In genomic region chr3:50243552-50243895, GRCh38 we compare ENCODE assay signal across 10 cellular contexts. TPM values are rescaled to one million over a fixed set of nuclear protein-coding genes. Genes with fewer than 3 reads are reported as not detected.
DNase-seq lines count a peak whose midpoint lies in the region; ATAC-seq and TF ChIP-seq lines count a peak whose summit lies in the region.
"Had no signal": no experiment of that assay in that cellular context is flagged by ENCODE, and none has a peak within 500 bp of the region (broad histone marks: within the 10 kb centered on the region; RNA-seq: fewer than 3 reads in every experiment).

No MANE protein-coding gene starts in this region.

- ATAC-seq in activated naive CD4-positive, alpha-beta T cell treated with anti-CD3 and anti-CD28 coated beads, Interleukin-2, amount 50 U/mL, for 72 hours: no peak
- ATAC-seq: left colon had no signal

- DNase-seq in activated naive CD4-positive, alpha-beta T cell treated with anti-CD3 and anti-CD28 coated beads, Interleukin-2, amount 50 U/mL, for 72 hours (ENCODE audit: low spot score in 2 of 2): no peak
- DNase-seq in smooth muscle cell (lab: John Stamatoyannopoulos, UW; ENCODE audit: unreplicated experiment): no peak
- DNase-seq in NCI-H1092 (lab: John Stamatoyannopoulos, UW): no peak
- DNase-seq in NCI-H1105 treated with DMSO at 0.1 percent for 48 hours (lab: John Stamatoyannopoulos, UW): no peak
- DNase-seq in T-helper 9 cell: no peak
- no peak for DNase-seq in COLO829 (ENCODE audit: low spot score)

- no peak overlapping the region for H2AFZ ChIP-seq in smooth muscle cell (ENCODE audit: low read depth)

- H3K9me3 Mint-ChIP-seq in activated naive CD4-positive, alpha-beta T cell treated with anti-CD3 and anti-CD28 coated beads, Interleukin-2, amount 50 U/mL, for 72 hours: no peaks in the 10 kb centered on the region

- H3K27ac ChIP-seq in HUES48 (ENCODE audit: low read depth, low read length): peak overlapping the region; percentile 76
- peak overlapping the region; percentile 7 for H3K27ac ChIP-seq in iPS-18a (ENCODE audit: low read length)
- H3K27ac ChIP-seq in smooth muscle cell (ENCODE audit: low read depth): peak overlapping the region; percentile 93

- H3F3A ChIP-seq in smooth muscle cell (ENCODE audit: low read depth): peaks cover 23% of the 10 kb centered on the region

- H3K4me2 ChIP-seq in smooth muscle cell: no peak overlapping the region

- H3K4me3 ChIP-seq in HUES48 (ENCODE audit: low read depth, low read length): no peak overlapping the region
- no peak overlapping the region for H3K4me3 ChIP-seq in iPS-18a (ENCODE audit: low read length)
- H3K4me3 ChIP-seq in smooth muscle cell: no peak overlapping the region

- peak overlapping the region; percentile 75 to 90 for H3K27ac Mint-ChIP-seq in activated naive CD4-positive, alpha-beta T cell treated with anti-CD3 and anti-CD28 coated beads, Interleukin-2, amount 50 U/mL, for 72 hours

- H3K79me2 ChIP-seq in smooth muscle cell (ENCODE audit: low read depth): peaks cover 93% of the 10 kb centered on the region

- H3K9ac ChIP-seq in HUES48 (ENCODE audit: low read depth, low read length): no peak overlapping the region
- peak overlapping the region; percentile 14 for H3K9ac ChIP-seq in iPS-18a (ENCODE audit: low read length)
- peak overlapping the region; percentile 69 for H3K9ac ChIP-seq in smooth muscle cell (ENCODE audit: low read depth)

- H3K27me3 ChIP-seq in HUES48 (ENCODE audit: control insufficient read depth, insufficient read depth, low read length) (no peaks in the 10 kb centered on the region), iPS-18a (ENCODE audit: control insufficient read depth, insufficient read depth, low read length) (no peaks in the 10 kb centered on the region), smooth muscle cell (ENCODE audit: low read depth) (no peaks in the 10 kb centered on the region)

- H4K20me1 ChIP-seq in smooth muscle cell (ENCODE audit: low read depth): peaks cover 79% of the 10 kb centered on the region

- H3K36me3 ChIP-seq in HUES48 (ENCODE audit: control insufficient read depth, insufficient read depth, low read length) (peaks cover 9% of the 10 kb centered on the region), iPS-18a (ENCODE audit: control insufficient read depth, low read depth, low read length) (peaks cover 3% of the 10 kb centered on the region), smooth muscle cell (ENCODE audit: low read depth) (no peaks in the 10 kb centered on the region)

- no peaks in the 10 kb centered on the region for H3K9me3 ChIP-seq in HUES48 (ENCODE audit: control insufficient read depth, insufficient read depth, low read length)
- no peaks in the 10 kb centered on the region for H3K9me3 ChIP-seq in iPS-18a (ENCODE audit: control insufficient read depth, low read depth, low read length)
- H3K9me3 ChIP-seq in smooth muscle cell (replicated peaks; ENCODE audit: low read depth): no peaks in the 10 kb centered on the region

- WGBS in smooth muscle cell (ENCODE audit: low lambda C conversion rate): 91% methylated on average over 4 of the region's 4 CpGs

- H3K4me1 ChIP-seq in HUES48 (ENCODE audit: control insufficient read depth, insufficient read depth, low read length) (peaks cover 68% of the 10 kb centered on the region), iPS-18a (ENCODE audit: control insufficient read depth, low read depth, low read length) (peaks cover 63% of the 10 kb centered on the region), smooth muscle cell (ENCODE audit: low read depth) (peaks cover 66% of the 10 kb centered on the region)

- H3K36me3 Mint-ChIP-seq in activated naive CD4-positive, alpha-beta T cell treated with anti-CD3 and anti-CD28 coated beads, Interleukin-2, amount 50 U/mL, for 72 hours: peaks cover 6 to 13% of the 10 kb centered on the region in 2 donors

- TF ChIP-seq CTCF in smooth muscle cell (IDR thresholded peaks at IDR 0.05; ENCODE audit: borderline replicate concordance, insufficient read depth, poor library complexity, severe bottlenecking): no peak

RNA-seq across cellular contexts. Expression of gene GNAI2, which starts 7.5 kb away (rescaled TPM):
- total RNA-seq in activated naive CD4-positive, alpha-beta T cell treated with anti-CD3 and anti-CD28 coated beads, Interleukin-2, amount 50 U/mL, for 72 hours: 100 to 1,000 TPM; 313 to 349 TPM
- 209 and 230 TPM in 2 replicates for total RNA-seq in smooth muscle cell
- polyA plus RNA-seq in smooth muscle cell: 454 and 466 TPM in 2 replicates

RNA-seq across cellular contexts. Expression of gene SEMA3B, which starts 25.4 kb away (rescaled TPM):
- total RNA-seq in activated naive CD4-positive, alpha-beta T cell treated with anti-CD3 and anti-CD28 coated beads, Interleukin-2, amount 50 U/mL, for 72 hours: 1 to 10 TPM in 1 of 2 donors, under 1 TPM in 1; 0.77 to 4.1 TPM
- 26.8 and 48.3 TPM in 2 replicates for total RNA-seq in smooth muscle cell
- polyA plus RNA-seq in smooth muscle cell: 26.3 and 70.7 TPM in 2 replicates

RNA-seq across cellular contexts. Expression of gene LSMEM2, which starts 35.4 kb away (rescaled TPM):
- total RNA-seq in activated naive CD4-positive, alpha-beta T cell treated with anti-CD3 and anti-CD28 coated beads, Interleukin-2, amount 50 U/mL, for 72 hours: not detected
- total RNA-seq in smooth muscle cell: 0.09 and 0.18 TPM in 2 replicates
- 0.87 TPM in 1 of 2 replicates, not detected in the other for polyA plus RNA-seq in smooth muscle cell
- total RNA-seq: left colon, M059J had no signal

RNA-seq across cellular contexts. Expression of gene SLC38A3, which starts 38.5 kb away (rescaled TPM):
- total RNA-seq in activated naive CD4-positive, alpha-beta T cell treated with anti-CD3 and anti-CD28 coated beads, Interleukin-2, amount 50 U/mL, for 72 hours: not detected
- total RNA-seq in smooth muscle cell: 0.58 and 3.9 TPM in 2 replicates
- polyA plus RNA-seq in smooth muscle cell: 3.5 and 4.2 TPM in 2 replicates
- total RNA-seq: left colon had no signal

RNA-seq across cellular contexts. Expression of gene IFRD2, which starts 48.7 kb away (rescaled TPM):
- total RNA-seq in activated naive CD4-positive, alpha-beta T cell treated with anti-CD3 and anti-CD28 coated beads, Interleukin-2, amount 50 U/mL, for 72 hours: 100 to 1,000 TPM in 1 of 2 donors, 10 to 100 TPM in 1; 63.8 to 100 TPM
- 19.9 and 20.8 TPM in 2 replicates for total RNA-seq in smooth muscle cell
- 59.3 and 62.6 TPM in 2 replicates for polyA plus RNA-seq in smooth muscle cell

Comparison
In these comparisons a context has a peak if more than half of its experiments do, and no peak if none do; other contexts are left out.
1. H3K27ac ChIP-seq: peak in every context shown above with its lines; median percentile 93 in smooth muscle cell; 76 in HUES48; 7 in iPS-18a.